Comparison of ENCODE assay signal across 7 cellular contexts in the genomic region with DNA sequence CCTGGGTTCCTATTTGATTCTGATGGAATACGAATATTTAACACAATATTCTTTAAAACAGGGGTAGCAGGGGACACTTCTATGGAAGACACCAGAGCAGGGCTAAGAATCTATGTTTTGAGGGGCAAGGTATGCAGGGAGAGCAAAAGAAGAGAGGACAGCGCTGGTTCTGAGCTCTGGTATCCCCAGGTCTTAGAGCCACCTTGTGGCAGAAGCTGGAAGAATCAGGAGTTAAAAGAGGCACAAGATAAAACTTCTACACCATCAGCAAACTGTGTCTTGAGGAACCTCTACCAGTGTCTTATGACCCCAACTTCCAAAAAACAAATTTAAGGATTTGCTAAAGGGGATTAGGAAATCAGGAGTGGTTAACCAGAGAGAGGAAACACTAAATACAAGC.
DNase-seq lines count a peak whose midpoint lies in the region; ATAC-seq, FAIRE-seq and TF ChIP-seq lines count a peak whose summit lies in the region.
"Not testable (repeated sequence)": the region's sequence is repeated elsewhere in the genome, so short reads cannot be mapped to it uniquely, and the experiment has no call there.

No MANE protein-coding gene starts in this region.

- TF ChIP-seq CTCF in DND-41 (IDR thresholded peaks at IDR 0.05; ENCODE audit: borderline replicate concordance, extremely low read depth, low read length, poor library complexity, severe bottlenecking); HCT116 (IDR thresholded peaks at IDR 0.05 in 2 of 3, conservative IDR thresholded peaks at IDR 0.05 in 1 of 3; ENCODE audit: borderline replicate concordance in 1 of 3, insufficient read depth in 1 of 3, low read depth in 2 of 3, low read length in 2 of 3); K562 (IDR thresholded peaks at IDR 0.05 in 2 of 3, conservative IDR thresholded peaks at IDR 0.05 in 1 of 3; ENCODE audit: insufficient read depth in 2 of 3, low read depth in 1 of 3, low read length in 3 of 3): not testable (repeated sequence)
- TF ChIP-seq CTCF in KMS-11 (conservative IDR thresholded peaks at IDR 0.05; ENCODE audit: low read depth, low read length), result peak; percentile 31; the same call in 1 of the 2 replicates
- peak; percentile 41; the same call in 1 of the 2 replicates for TF ChIP-seq CTCF in PC-9 (conservative IDR thresholded peaks at IDR 0.05)

- H3K4me3 ChIP-seq in DND-41 (ENCODE audit: low read depth in 1 of 2, low read length in 2 of 2); HCT116 (replicated peaks in 1 of 2; ENCODE audit: low read depth in 1 of 2, low read length in 2 of 2); KMS-11 (IDR thresholded peaks at IDR 0.05; ENCODE audit: insufficient read depth, low read depth, low read length); PC-9; K562; naive thymus-derived CD4-positive, alpha-beta T cell (ENCODE audit: low read length): not testable (repeated sequence)

- H4K20me1 ChIP-seq in DND-41 (ENCODE audit: insufficient read depth, low read length); HCT116 (ENCODE audit: insufficient read depth); KMS-11 (ENCODE audit: insufficient read depth); PC-9 (ENCODE audit: insufficient read depth); K562 (replicated peaks; ENCODE audit: control insufficient read depth, insufficient read depth, low read length): not testable (repeated sequence)

- POLR2A ChIA-PET in HCT116 (lab: Charles Lee); PC-9 (lab: Charles Lee; ENCODE audit: unreplicated experiment); K562 (lab: Yijun Ruan, JAX); naive thymus-derived CD4-positive, alpha-beta T cell (lab: Charles Lee): not testable (repeated sequence)

- not testable (repeated sequence) for H3K27me3 Mint-ChIP-seq in naive thymus-derived CD4-positive, alpha-beta T cell

- CTCF ChIA-PET in HCT116 (lab: Charles Lee); PC-9 (lab: Charles Lee); K562 (lab: Yijun Ruan, JAX; ENCODE audit: low intra/inter-chr PET ratio); naive thymus-derived CD4-positive, alpha-beta T cell (lab: Charles Lee): not testable (repeated sequence)

- H3K79me2 ChIP-seq in DND-41 (ENCODE audit: insufficient read depth, low read length); HCT116 (ENCODE audit: insufficient read depth, low read length); KMS-11 (ENCODE audit: insufficient read depth, low read depth); PC-9 (ENCODE audit: low read depth); K562 (ENCODE audit: control insufficient read depth, insufficient read depth, low read length): not testable (repeated sequence)

- not testable (repeated sequence) for TF ChIP-seq EP300 in K562 (IDR thresholded peaks at IDR 0.05; ENCODE audit: low read length)

- not testable (repeated sequence) for DNase-seq in DND-41; HCT116 (ENCODE audit: low read depth, low spot score); PC-9; K562 (ENCODE audit: extremely low read depth in 1 of 4, low spot score in 3 of 4); left lobe of liver (ENCODE audit: low spot score); naive thymus-derived CD4-positive, alpha-beta T cell

- H3K4me1 ChIP-seq in DND-41 (ENCODE audit: insufficient read depth, low read length); HCT116 (ENCODE audit: control insufficient read depth in 1 of 2, insufficient read depth in 2 of 2, low read length in 2 of 2); PC-9 (replicated peaks; ENCODE audit: insufficient read depth); K562 (replicated peaks in 1 of 2; ENCODE audit: control insufficient read depth in 2 of 2, insufficient read depth in 2 of 2, low read length in 2 of 2); naive thymus-derived CD4-positive, alpha-beta T cell (ENCODE audit: control insufficient read depth in 2 of 2, insufficient read depth in 2 of 2, low read length in 2 of 2): not testable (repeated sequence)
- H3K4me1 ChIP-seq in KMS-11 (ENCODE audit: low read depth, poor library complexity, severe bottlenecking), result peaks cover 34% of the 10 kb centered on the region

- H3K27ac Mint-ChIP-seq in naive thymus-derived CD4-positive, alpha-beta T cell, result not testable (repeated sequence)

- not testable (repeated sequence) for H3K9ac ChIP-seq in DND-41 (ENCODE audit: low read depth, low read length); HCT116 (ENCODE audit: low read length); KMS-11; K562 (ENCODE audit: insufficient read depth in 1 of 2, low read depth in 2 of 2, low read length in 2 of 2)

- FAIRE-seq in K562 (lab: Jason Lieb, UNC), result not testable (repeated sequence)

- H3K9me3 Mint-ChIP-seq in naive thymus-derived CD4-positive, alpha-beta T cell, result peaks cover 0 to 13% (median 1%) of the 10 kb centered on the region in 11 donors

- TF ChIP-seq RAD21 in HCT116 (IDR thresholded peaks at IDR 0.05; ENCODE audit: low read depth); K562 (CRISPR knock-in tag; conservative IDR thresholded peaks at IDR 0.05 in 1 of 2, IDR thresholded peaks at IDR 0.05 in 1 of 2): not testable (repeated sequence)

- RAD21 ChIA-PET in HCT116 (lab: Charles Lee; ENCODE audit: low non-redundant PET in 1 of 2, low total read pairs in 2 of 2, uncharacterized antibody in 2 of 2, unreplicated experiment in 2 of 2), result not testable (repeated sequence)

- 0% methylated on average over 1 of the region's 2 CpGs for WGBS in K562 (ENCODE audit: insufficient coverage, low coverage, missing lambda C conversion rate)

- not testable (repeated sequence) for H3K9me2 ChIP-seq in HCT116 (ENCODE audit: insufficient read depth); PC-9 (ENCODE audit: insufficient read depth)

- H3K27me3 ChIP-seq in DND-41 (ENCODE audit: insufficient read depth, low read length, poor library complexity); HCT116 (ENCODE audit: insufficient read depth, low read length); KMS-11 (ENCODE audit: insufficient read depth, low read depth); PC-9 (ENCODE audit: insufficient read depth, low read depth); K562 (ENCODE audit: control insufficient read depth in 2 of 2, insufficient read depth in 2 of 2, low read length in 2 of 2); naive thymus-derived CD4-positive, alpha-beta T cell (ENCODE audit: control insufficient read depth in 2 of 2, insufficient read depth in 2 of 2, low read length in 2 of 2): not testable (repeated sequence)

- H3K9me1 ChIP-seq in K562 (ENCODE audit: control insufficient read depth, insufficient read depth, low read length), result not testable (repeated sequence)

- not testable (repeated sequence) for H3K4me3 Mint-ChIP-seq in naive thymus-derived CD4-positive, alpha-beta T cell

- BruUV-seq in HCT116 (replicated peaks; lab: Mats Ljungman, UMichigan); PC-9 (replicated peaks; lab: Mats Ljungman, UMichigan); K562 (replicated peaks; lab: Mats Ljungman, UMichigan): not testable (repeated sequence)

- H3K36me3 Mint-ChIP-seq in naive thymus-derived CD4-positive, alpha-beta T cell, result not testable (repeated sequence)

- not testable (repeated sequence) for H3K27ac ChIP-seq in DND-41 (ENCODE audit: low read length); HCT116 (ENCODE audit: low read depth, low read length); KMS-11; PC-9; K562 (ENCODE audit: extremely low read depth, low read depth, low read length); naive thymus-derived CD4-positive, alpha-beta T cell (ENCODE audit: low read depth, low read length)

- in situ Hi-C loops in K562 (cut with MboI), result not testable (repeated sequence)

- 0 out of 3 replicates have a peak, but pooled peaks have one; percentile 45 for ATAC-seq in DND-41 (ENCODE audit: insufficient read depth, low read depth)
- ATAC-seq in HCT116, result peak; percentile 70
- peak; percentile 85 for ATAC-seq in K562
- peak; percentile 70 for ATAC-seq in left lobe of liver
- peak; percentile 45 for ATAC-seq in naive thymus-derived CD4-positive, alpha-beta T cell

- TF ChIP-seq POLR2A in HCT116 (IDR thresholded peaks at IDR 0.05; ENCODE audit: borderline replicate concordance, extremely low read depth, insufficient read depth, insufficient read length); K562 (conservative IDR thresholded peaks at IDR 0.05): not testable (repeated sequence)

- H3F3A ChIP-seq in PC-9 (ENCODE audit: insufficient read depth, low read depth), result not testable (repeated sequence)

- intact Hi-C loops in HCT116 (cut with micrococcal nuclease); PC-9 (cut with micrococcal nuclease; ENCODE audit: unreplicated experiment); K562 (cut with micrococcal nuclease); naive thymus-derived CD4-positive, alpha-beta T cell (cut with micrococcal nuclease): not testable (repeated sequence)

- not testable (repeated sequence) for H3K4me1 Mint-ChIP-seq in naive thymus-derived CD4-positive, alpha-beta T cell

- H3K4me2 ChIP-seq in DND-41 (ENCODE audit: insufficient read depth, low read length); HCT116 (ENCODE audit: low read length); KMS-11; PC-9; K562 (ENCODE audit: insufficient read depth, low read length): not testable (repeated sequence)

- not testable (repeated sequence) for H2AFZ ChIP-seq in DND-41 (ENCODE audit: low read depth, low read length); HCT116 (ENCODE audit: low read depth, low read length, poor library complexity, severe bottlenecking); KMS-11 (ENCODE audit: low read depth); PC-9; K562 (ENCODE audit: low read depth, low read length)

- H3K9me3 ChIP-seq in DND-41 (ENCODE audit: insufficient read depth, low read length, severe bottlenecking); HCT116 (ENCODE audit: control insufficient read depth in 1 of 2, insufficient read depth in 1 of 2, low read depth in 1 of 2, low read length in 2 of 2); PC-9 (ENCODE audit: insufficient read depth, low read depth); K562 (replicated peaks; ENCODE audit: control insufficient read depth, insufficient read depth, low read depth, low read length); naive thymus-derived CD4-positive, alpha-beta T cell (ENCODE audit: control insufficient read depth in 2 of 3, low read length in 3 of 3): not testable (repeated sequence)

- H3K36me3 ChIP-seq in DND-41 (ENCODE audit: insufficient read depth, low read length); HCT116 (ENCODE audit: control insufficient read depth in 1 of 2, insufficient read depth in 2 of 2, low read length in 2 of 2); KMS-11 (ENCODE audit: insufficient read depth); PC-9 (ENCODE audit: low read depth); K562 (ENCODE audit: control insufficient read depth, insufficient read depth, low read length); naive thymus-derived CD4-positive, alpha-beta T cell (ENCODE audit: control insufficient read depth in 2 of 3, insufficient read depth in 3 of 3, low read length in 3 of 3): not testable (repeated sequence)
